8 cellular contexts compared by ENCODE assay signal in the genomic region with DNA sequence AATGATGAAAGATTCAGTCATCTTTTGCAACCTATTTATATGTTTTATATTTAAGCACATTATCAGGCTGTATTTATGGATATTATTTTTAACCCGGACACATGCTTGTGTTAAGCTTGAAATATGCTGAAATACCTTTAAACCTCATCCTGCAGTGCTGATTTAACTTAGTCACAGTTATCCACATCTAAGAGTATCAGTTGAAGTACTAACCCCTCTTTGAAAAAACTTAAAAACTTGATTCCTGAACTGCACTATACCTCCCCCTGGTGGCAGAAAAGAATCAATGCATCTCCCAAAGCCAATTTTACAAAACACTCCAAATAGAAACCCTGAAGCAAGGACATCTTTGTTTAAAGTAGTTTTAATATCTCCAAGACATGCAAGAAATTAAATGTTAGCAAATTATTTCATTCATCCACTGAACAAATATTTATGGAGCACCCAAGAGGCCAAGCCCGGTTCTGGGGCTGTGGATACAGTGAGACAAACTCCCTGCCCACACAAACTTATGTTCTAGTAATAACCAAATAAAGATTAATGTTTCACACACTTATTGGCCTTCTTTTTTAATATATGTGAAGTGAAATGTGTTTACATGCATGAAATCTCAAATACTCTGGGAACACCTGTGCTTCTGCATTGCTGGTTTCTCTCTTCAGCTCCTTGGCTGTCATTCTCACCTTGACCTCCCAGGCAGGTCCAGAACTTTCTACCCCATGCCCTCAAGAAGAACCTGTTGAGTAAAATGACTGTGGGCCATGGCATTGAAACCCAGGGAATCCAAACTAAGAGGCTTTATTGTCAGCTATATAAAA. TPM values are rescaled to one million over a fixed set of nuclear protein-coding genes. Genes with fewer than 3 reads are reported as not detected.
DNase-seq lines count a peak whose midpoint lies in the region; ATAC-seq and TF ChIP-seq lines count a peak whose summit lies in the region.

No MANE protein-coding gene starts in this region.

- H3K27ac Mint-ChIP-seq in stimulated activated naive B cell treated with anti-CD40 and anti-IgM and Interleukin-4, amounts not matched to agents 10 μg/mL and 1 μg/mL and 100 μg/mL, for 72 hours: no peak overlapping the region

- H3K27ac ChIP-seq in AG04450 (ENCODE audit: low read depth, low read length): no peak overlapping the region

- POLR2A ChIA-PET in AG04450 (lab: Yijun Ruan, JAX): interaction anchor here (0.7 kb wide), 1 partner anchor 120 kb away, joined by 6 read pairs; no protein-coding TSS in a partner anchor

- in situ Hi-C loops in astrocyte of the spinal cord (cut with HindIII; ENCODE audit: low sequenced_read_pairs): no loop called here

- H3K4me1 Mint-ChIP-seq in stimulated activated naive B cell treated with anti-CD40 and anti-IgM and Interleukin-4, amounts not matched to agents 10 μg/mL and 1 μg/mL and 100 μg/mL, for 72 hours: peaks cover 0 to 11% of the 10 kb centered on the region in 2 donors

- H3K4me3 ChIP-seq in AG04450 (ENCODE audit: low read depth, low read length) (no peak overlapping the region), astrocyte of the spinal cord (ENCODE audit: low read depth, low read length) (no peak overlapping the region)

- TF ChIP-seq CTCF in AG04450 (IDR thresholded peaks at IDR 0.05; ENCODE audit: low read depth, low read length) (peak; percentile 92), GM10266 (IDR thresholded peaks at IDR 0.05; ENCODE audit: control insufficient read depth, insufficient read depth, low read depth, missing control alignments) (peak; percentile 69), astrocyte of the spinal cord (IDR thresholded peaks at IDR 0.05; ENCODE audit: low read depth, low read length) (peak; percentile 81)

- H3K36me3 Mint-ChIP-seq in stimulated activated naive B cell treated with anti-CD40 and anti-IgM and Interleukin-4, amounts not matched to agents 10 μg/mL and 1 μg/mL and 100 μg/mL, for 72 hours: no peaks in the 10 kb centered on the region

- no peaks in the 10 kb centered on the region for H3K27me3 ChIP-seq in AG04450 (ENCODE audit: control insufficient read depth, insufficient read depth, low read length)

- peaks cover 0 to 2% of the 10 kb centered on the region in 2 donors for H3K9me3 Mint-ChIP-seq in stimulated activated naive B cell treated with anti-CD40 and anti-IgM and Interleukin-4, amounts not matched to agents 10 μg/mL and 1 μg/mL and 100 μg/mL, for 72 hours

- ATAC-seq in stimulated activated naive B cell treated with anti-CD40 and anti-IgM and Interleukin-4, amounts not matched to agents 10 μg/mL and 1 μg/mL and 100 μg/mL, for 72 hours (replicated peaks): peak; percentile 42 to 63
- ATAC-seq in HG03378 (IDR thresholded peaks at IDR 0.05; ENCODE audit: unreplicated experiment): no peak

- CTCF ChIA-PET in AG04450 (lab: Charles Lee): interaction anchor here (0.5 to 2.5 kb wide), 35 partner anchors 8 to 335 kb away, joined by 3 to 17 read pairs (median 4); no protein-coding TSS in a partner anchor

- H3K9me3 ChIP-seq in AG04450 (ENCODE audit: control insufficient read depth, insufficient read depth, low read length): no peaks in the 10 kb centered on the region

- H3K27me3 Mint-ChIP-seq in stimulated activated naive B cell treated with anti-CD40 and anti-IgM and Interleukin-4, amounts not matched to agents 10 μg/mL and 1 μg/mL and 100 μg/mL, for 72 hours: peaks cover 0 to 3% of the 10 kb centered on the region in 2 donors

- H3K4me3 Mint-ChIP-seq in stimulated activated naive B cell treated with anti-CD40 and anti-IgM and Interleukin-4, amounts not matched to agents 10 μg/mL and 1 μg/mL and 100 μg/mL, for 72 hours: peak overlapping the region in 1 of 2 donors; percentile 1

- peak; percentile 37 for DNase-seq in AG04450 (ENCODE audit: low read depth, low spot score)
- peak; percentile 40 for DNase-seq in GM10266 (ENCODE audit: extremely low spot score)
- peak; percentile 36 for DNase-seq in NCI-H69 (lab: John Stamatoyannopoulos, UW)
- peak; percentile 83 for DNase-seq in astrocyte of the spinal cord (ENCODE audit: low read depth, low spot score)
- DNase-seq in iPS-NIHi11 (ENCODE audit: low spot score): peak; percentile 46
- no peak for DNase-seq in stimulated activated naive B cell treated with anti-CD40 and anti-IgM and Interleukin-4, amounts not matched to agents 10 μg/mL and 1 μg/mL and 100 μg/mL, for 72 hours
- no peak for DNase-seq in activated CD4-positive, alpha-beta T cell treated with anti-CD3 and anti-CD28 coated beads, Interleukin-2, amount 50 U/mL, for 4 hours

RNA-seq across cellular contexts. Expression of a gene that starts 44.0 kb away (rescaled TPM):
- polyA plus RNA-seq in AG04450 (2011; rRNA removed): 47.9 and 48.4 TPM in 2 replicates
- polyA minus RNA-seq in AG04450 (2011; rRNA and poly(A)+ RNA removed): 88.8 and 107 TPM in 2 replicates

Comparison
In these comparisons a context has a peak if more than half of its experiments do, and no peak if none do; other contexts are left out.
1. DNase-seq: peak in AG04450 (single experiment), GM10266 (single experiment), NCI-H69 (single experiment), astrocyte of the spinal cord (single experiment) and iPS-NIHi11 (single experiment); none in stimulated activated naive B cell treated with anti-CD40 and anti-IgM and Interleukin-4, amounts not matched to agents 10 μg/mL and 1 μg/mL and 100 μg/mL, for 72 hours (single experiment) and activated CD4-positive, alpha-beta T cell treated with anti-CD3 and anti-CD28 coated beads, Interleukin-2, amount 50 U/mL, for 4 hours (0 of 2).
2. Peak in every context shown above with its lines, with median percentiles within 50 percentile points of each other: CTCF ChIP-seq.